ENCODE assay signal across 8 cellular contexts in genomic region chr18:62584241-62585120, GRCh38.
DNase-seq lines count a peak whose midpoint lies in the region; ATAC-seq and TF ChIP-seq lines count a peak whose summit lies in the region.

No MANE protein-coding gene starts in this region.

- TF ChIP-seq POLR2A in suprapubic skin (IDR thresholded peaks at IDR 0.05), result no peak

- no peak for TF ChIP-seq EP300 in suprapubic skin (IDR thresholded peaks at IDR 0.05)

- no peak overlapping the region for H3K4me3 ChIP-seq in suprapubic skin

- CTCF ChIA-PET in RWPE1 (lab: Yijun Ruan, JAX), result interaction anchor here (0.6 to 1.6 kb wide), 7 partner anchors 12 to 397 kb away, joined by 3 to 7 read pairs (median 4); no protein-coding TSS in a partner anchor

- WGBS in suprapubic skin, result 36% methylated on average over 23 of the region's 23 CpGs

- TF ChIP-seq CTCF in RWPE1 (conservative IDR thresholded peaks at IDR 0.05; ENCODE audit: low read depth) (peak; percentile 96), suprapubic skin (IDR thresholded peaks at IDR 0.05) (peak; percentile 95 to 97)

- H3K9me3 ChIP-seq in suprapubic skin, result no peaks in the 10 kb centered on the region

- POLR2A ChIA-PET in RWPE1 (lab: Yijun Ruan, JAX; ENCODE audit: low non-redundant PET), result no interaction called here

- no peaks in the 10 kb centered on the region for H3K27me3 ChIP-seq in suprapubic skin

- DNase-seq in ELF-1 (ENCODE audit: low read depth, low spot score) (peak; percentile 91), Kasumi-1 (lab: John Stamatoyannopoulos, UW) (peak; percentile 85 to 93), RWPE1 (ENCODE audit: low spot score) (peak; percentile 88), foreskin melanocyte (peak; percentile 74), occipital lobe (lab: John Stamatoyannopoulos, UW) (peak; percentile 70), suprapubic skin (ENCODE audit: low spot score in 2 of 2) (peak; percentile 89 to 90)
- peak; percentile 68 for DNase-seq in activated gamma-delta T cell treated with anti-CD3 and anti-CD28 coated beads, Interleukin-2, amount 50 U/mL, for 16 hours (ENCODE audit: low read depth)

- H3K4me1 ChIP-seq in suprapubic skin, result peaks cover 17% of the 10 kb centered on the region

- 0 out of 2 replicates have a peak overlapping the region, but pooled peaks have one; percentile 16 for H3K27ac ChIP-seq in RWPE1
- H3K27ac ChIP-seq in suprapubic skin, result no peak overlapping the region

- H3K36me3 ChIP-seq in suprapubic skin, result no peaks in the 10 kb centered on the region

- ATAC-seq in GM21825 (IDR thresholded peaks at IDR 0.05; ENCODE audit: unreplicated experiment), result peak; percentile 66
